Comparison of ENCODE assay signal across 8 cellular contexts in the genomic region with DNA sequence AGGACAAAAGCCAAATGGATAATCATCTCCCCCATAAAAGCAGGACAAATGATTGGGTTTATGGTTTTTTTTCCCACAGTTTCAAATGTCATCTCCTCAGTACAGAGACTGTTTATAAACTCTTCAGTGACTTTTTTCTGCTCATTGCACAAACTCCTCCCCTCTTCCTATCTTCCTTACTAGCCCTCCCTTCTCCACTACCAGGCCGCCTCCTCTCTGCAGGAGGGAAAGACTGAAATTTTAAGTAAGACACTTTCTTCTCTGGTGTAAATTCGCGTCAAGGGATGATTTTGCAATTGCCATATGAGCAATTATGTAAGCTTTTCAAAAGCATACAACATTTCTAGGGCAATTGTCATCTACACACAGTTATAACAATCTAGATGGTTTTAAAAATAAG. TPM values are rescaled to one million over a fixed set of nuclear protein-coding genes. Genes with fewer than 3 reads are reported as not detected.
A peak's percentile ranks its signal among the peaks of the same experiment; 100 is the strongest.
DNase-seq lines count a peak whose midpoint lies in the region; ATAC-seq, FAIRE-seq and TF ChIP-seq lines count a peak whose summit lies in the region.

No MANE protein-coding gene starts in this region.

- no peak for TF ChIP-seq CTCF in fibroblast of the aortic adventitia (IDR thresholded peaks at IDR 0.05; ENCODE audit: insufficient read depth, low read length)

- peaks cover 8% of the 10 kb centered on the region for H3K36me3 Mint-ChIP-seq in activated CD4-positive, alpha-beta T cell treated with anti-CD3 and anti-CD28 coated beads, Interleukin-2, amount 10 ng/mL, durations not matched to agents 24 days and 14 days (ENCODE audit: low read depth)
- H3K36me3 Mint-ChIP-seq in stimulated activated memory B cell treated with anti-CD40 and anti-IgM and Interleukin-4, amounts not matched to agents 10 μg/mL and 1 μg/mL and 100 μg/mL, for 72 hours: no peaks in the 10 kb centered on the region

- H3K4me3 ChIP-seq in fibroblast of the aortic adventitia (ENCODE audit: low read depth, low read length): no peak overlapping the region

- intact Hi-C loops in activated CD4-positive, alpha-beta T cell treated with anti-CD3 and anti-CD28 coated beads, Interleukin-2, amount 10 ng/mL, durations not matched to agents 24 days and 14 days (cut with micrococcal nuclease): no loop called here

- H3K4me3 Mint-ChIP-seq in activated CD4-positive, alpha-beta T cell treated with anti-CD3 and anti-CD28 coated beads, Interleukin-2, amount 10 ng/mL, durations not matched to agents 24 days and 14 days: no peak overlapping the region
- no peak overlapping the region for H3K4me3 Mint-ChIP-seq in stimulated activated memory B cell treated with anti-CD40 and anti-IgM and Interleukin-4, amounts not matched to agents 10 μg/mL and 1 μg/mL and 100 μg/mL, for 72 hours

- peaks cover 44% of the 10 kb centered on the region for H3K4me1 Mint-ChIP-seq in activated CD4-positive, alpha-beta T cell treated with anti-CD3 and anti-CD28 coated beads, Interleukin-2, amount 10 ng/mL, durations not matched to agents 24 days and 14 days
- peaks cover 50% of the 10 kb centered on the region for H3K4me1 Mint-ChIP-seq in stimulated activated memory B cell treated with anti-CD40 and anti-IgM and Interleukin-4, amounts not matched to agents 10 μg/mL and 1 μg/mL and 100 μg/mL, for 72 hours

- H3K27ac Mint-ChIP-seq in activated CD4-positive, alpha-beta T cell treated with anti-CD3 and anti-CD28 coated beads, Interleukin-2, amount 10 ng/mL, durations not matched to agents 24 days and 14 days: no peak overlapping the region
- H3K27ac Mint-ChIP-seq in stimulated activated memory B cell treated with anti-CD40 and anti-IgM and Interleukin-4, amounts not matched to agents 10 μg/mL and 1 μg/mL and 100 μg/mL, for 72 hours: peak overlapping the region; percentile 8

- no peak for FAIRE-seq in GM19239 (lab: Jason Lieb, UNC)

- ATAC-seq in stimulated activated memory B cell treated with anti-CD40 and anti-IgM and Interleukin-4, amounts not matched to agents 10 μg/mL and 1 μg/mL and 100 μg/mL, for 72 hours: no peak
- ATAC-seq in GM21423 (IDR thresholded peaks at IDR 0.05; ENCODE audit: unreplicated experiment): no peak

- DNase-seq in activated CD4-positive, alpha-beta T cell treated with anti-CD3 and anti-CD28 coated beads, Interleukin-2, amount 10 ng/mL, durations not matched to agents 24 days and 14 days: peak; percentile 51
- DNase-seq in activated CD4-positive, alpha-beta T cell treated with anti-CD3 and anti-CD28 coated beads for 48 hours: no peak
- DNase-seq in NCI-H82 treated with DMSO at 0.1 percent for 48 hours (lab: John Stamatoyannopoulos, UW; ENCODE audit: unreplicated experiment) (peak; percentile 32), fibroblast of the aortic adventitia (ENCODE audit: low read depth) (peak; percentile 33), GM19239 (ENCODE audit: insufficient read length, low spot score) (no peak), cerebellar nuclear complex (lab: John Stamatoyannopoulos, UW) (no peak)

- H3K9me3 Mint-ChIP-seq in activated CD4-positive, alpha-beta T cell treated with anti-CD3 and anti-CD28 coated beads, Interleukin-2, amount 10 ng/mL, durations not matched to agents 24 days and 14 days: no peaks in the 10 kb centered on the region
- H3K9me3 Mint-ChIP-seq in stimulated activated memory B cell treated with anti-CD40 and anti-IgM and Interleukin-4, amounts not matched to agents 10 μg/mL and 1 μg/mL and 100 μg/mL, for 72 hours: no peaks in the 10 kb centered on the region

- no peaks in the 10 kb centered on the region for H3K27me3 Mint-ChIP-seq in activated CD4-positive, alpha-beta T cell treated with anti-CD3 and anti-CD28 coated beads, Interleukin-2, amount 10 ng/mL, durations not matched to agents 24 days and 14 days
- no peaks in the 10 kb centered on the region for H3K27me3 Mint-ChIP-seq in stimulated activated memory B cell treated with anti-CD40 and anti-IgM and Interleukin-4, amounts not matched to agents 10 μg/mL and 1 μg/mL and 100 μg/mL, for 72 hours

RNA-seq across cellular contexts. Expression of gene BTG1, which starts 37.0 kb away (rescaled TPM):
- total RNA-seq in activated CD4-positive, alpha-beta T cell treated with anti-CD3 and anti-CD28 coated beads, Interleukin-2, amount 10 ng/mL, durations not matched to agents 24 days and 14 days: 84.2 and 90.8 TPM in 2 replicates
- 10.5 and 16.8 TPM in 2 replicates for total RNA-seq in fibroblast of the aortic adventitia (ENCODE audit: low replicate concordance)

Comparison
In these comparisons a context has a peak if more than half of its experiments do, and no peak if none do; other contexts are left out.
1. DNase-seq: peak in activated CD4-positive, alpha-beta T cell treated with anti-CD3 and anti-CD28 coated beads, Interleukin-2, amount 10 ng/mL, durations not matched to agents 24 days and 14 days (single experiment), NCI-H82 treated with DMSO at 0.1 percent for 48 hours (single experiment) and fibroblast of the aortic adventitia (single experiment); none in activated CD4-positive, alpha-beta T cell treated with anti-CD3 and anti-CD28 coated beads for 48 hours (single experiment), GM19239 (single experiment) and cerebellar nuclear complex (0 of 2).